ENCODE assay signal across 18 cellular contexts in the genomic region with DNA sequence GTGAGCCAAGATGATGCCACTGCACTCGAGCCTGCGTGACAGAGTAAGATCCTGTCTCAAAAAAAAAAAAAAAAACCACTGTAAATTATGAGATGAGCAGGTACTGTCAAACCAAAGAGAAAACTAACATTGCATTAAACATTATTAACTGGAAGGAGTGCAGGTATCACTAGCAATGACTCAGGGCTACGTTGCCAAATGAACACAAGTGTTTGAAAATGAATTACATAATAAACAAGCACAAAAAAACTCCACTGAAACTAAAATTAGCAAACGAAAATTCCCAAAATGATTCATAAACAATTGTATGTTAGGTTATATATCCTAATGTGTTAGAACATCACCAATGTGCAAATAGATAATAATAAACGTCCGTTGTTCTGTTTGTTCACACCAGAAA.
"Had no signal": no experiment of that assay in that cellular context is flagged by ENCODE, and none has a peak within 500 bp of the region (broad histone marks: within the 10 kb centered on the region; RNA-seq: fewer than 3 reads in every experiment).

No MANE protein-coding gene starts in this region.

- H3K4me3 ChIP-seq: body of pancreas, esophagus squamous epithelium, lower lobe of right lung had no signal

- H3K27me3 ChIP-seq: body of pancreas, esophagus squamous epithelium, neutrophil had no signal

- H3K4me3 Mint-ChIP-seq: activated CD4-positive, alpha-beta T cell treated with anti-CD3 and anti-CD28 coated beads for 36 hours; activated naive CD8-positive, alpha-beta T cell; natural killer cell; T-helper 2 cell treated with Interferon-gamma antibody and Interleukin-4, amounts not matched to agents 5 μg/mL and 100 μg/mL, for 36 hours; WTC11 had no signal

- ATAC-seq: body of pancreas, lower lobe of right lung, natural killer cell, sciatic nerve, WTC11 had no signal

- H3K4me1 Mint-ChIP-seq: natural killer cell, WTC11 had no signal

- DNase-seq: activated CD4-positive, alpha-beta T cell treated with anti-CD3 and anti-CD28 coated beads for 36 hours; activated CD4-positive, alpha-beta T cell treated with anti-CD3 and anti-CD28 coated beads, Interleukin-2, amount 50 U/mL, for 48 hours; activated gamma-delta T cell; amniotic stem cell; body of pancreas; effector CD4-positive, alpha-beta T cell; esophagus squamous epithelium; left cardiac atrium; lower lobe of right lung; natural killer cell; stimulated activated CD4-positive, alpha-beta T cell treated with anti-CD3 and anti-CD28 coated beads, Interleukin-1b, Interleukin-23, amount 100 ng/mL, for 48 hours; stimulated activated CD8-positive, alpha-beta memory T cell treated with anti-CD3 and anti-CD28 coated beads, Interleukin-4, amount 100 ng/mL, for 48 hours; stimulated activated naive CD4-positive, alpha-beta T cell had no signal

- H3K27me3 Mint-ChIP-seq: activated CD4-positive, alpha-beta T cell treated with anti-CD3 and anti-CD28 coated beads for 36 hours; activated naive CD8-positive, alpha-beta T cell had no signal

- H3K27ac ChIP-seq: body of pancreas, lower lobe of right lung, neutrophil had no signal

- H3K9me3 ChIP-seq: body of pancreas, esophagus squamous epithelium, lower lobe of right lung, neutrophil had no signal

- H3K9me3 Mint-ChIP-seq: natural killer cell; T-helper 2 cell treated with Interferon-gamma antibody and Interleukin-4, amounts not matched to agents 5 μg/mL and 100 μg/mL, for 36 hours; WTC11 had no signal

- H3K27ac Mint-ChIP-seq: activated CD4-positive, alpha-beta T cell treated with anti-CD3 and anti-CD28 coated beads for 36 hours; activated naive CD8-positive, alpha-beta T cell; natural killer cell; T-helper 2 cell treated with Interferon-gamma antibody and Interleukin-4, amounts not matched to agents 5 μg/mL and 100 μg/mL, for 36 hours; WTC11 had no signal

- H3K4me1 ChIP-seq: lower lobe of right lung had no signal
